ENCODE assay signal across 8 cellular contexts in the genomic region with DNA sequence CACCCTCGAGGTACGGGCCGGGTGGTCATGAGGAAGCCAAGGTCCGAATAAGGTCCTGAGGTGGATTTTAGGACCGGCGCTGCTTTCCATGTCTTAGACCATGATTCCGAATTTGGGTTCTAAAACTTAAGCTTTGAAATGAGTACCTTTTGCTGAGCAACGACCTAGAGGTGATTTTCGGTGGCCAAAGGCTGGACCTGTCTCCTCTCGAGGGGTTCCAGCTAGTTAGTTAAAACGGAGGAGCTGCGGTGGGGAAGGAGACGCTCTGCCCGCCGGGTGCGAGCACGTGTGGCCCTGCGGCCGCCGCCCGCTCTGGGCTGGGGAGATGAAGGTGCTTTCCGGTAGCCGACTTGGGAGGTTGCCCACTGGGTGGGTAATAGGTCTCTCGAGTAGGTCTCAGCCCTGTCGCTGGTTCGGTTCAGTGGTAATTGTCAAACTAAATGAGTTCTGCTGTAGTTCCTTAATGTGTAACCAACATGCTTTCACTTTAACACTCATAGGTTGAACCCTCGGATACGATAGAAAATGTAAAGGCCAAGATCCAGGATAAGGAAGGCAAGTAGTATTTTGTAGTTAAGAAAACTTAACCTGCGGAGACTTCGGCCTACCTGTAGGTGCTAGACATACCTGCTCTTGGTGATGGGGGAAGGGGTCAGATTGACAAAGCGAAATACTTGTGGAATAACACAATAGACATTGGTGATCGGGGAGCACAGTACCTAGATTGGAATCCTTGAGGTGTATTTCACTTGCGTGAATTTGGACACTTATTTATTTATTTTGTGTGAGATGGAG. TPM values are rescaled to one million over a fixed set of nuclear protein-coding genes. Genes with fewer than 3 reads are reported as not detected.
DNase-seq lines count a peak whose midpoint lies in the region; ATAC-seq and TF ChIP-seq lines count a peak whose summit lies in the region.

No MANE protein-coding gene starts in this region.

- peak overlapping the region; percentile 99 for H2AK9ac ChIP-seq in IMR-90 (replicated peaks; ENCODE audit: low read depth, low read length, poor library complexity)

- peak overlapping the region; percentile 65 for H4K5ac ChIP-seq in IMR-90 (ENCODE audit: low read depth, low read length)

- peak overlapping the region; percentile 93 for H2AK5ac ChIP-seq in IMR-90 (ENCODE audit: low read depth, low read length)

- H3K4me3 ChIP-seq in IMR-90 (ENCODE audit: insufficient read depth, low read depth, low read length) (peak overlapping the region; percentile 75), muscle layer of duodenum (ENCODE audit: low read depth in 1 of 2, low read length in 2 of 2) (peak overlapping the region; percentile 83 to 99), suprapubic skin (peak overlapping the region; percentile 77)

- H3K4me1 Mint-ChIP-seq in activated CD4-positive, alpha-beta memory T cell treated with anti-CD3 and anti-CD28 coated beads, Interleukin-2, amount 10 ng/mL, durations not matched to agents 7 days and 5 days, result peaks cover 62% of the 10 kb centered on the region
- H3K4me1 Mint-ChIP-seq in endothelial cell (ENCODE audit: unreplicated experiment), result peaks cover 40% of the 10 kb centered on the region

- TF ChIP-seq CTCF in IMR-90 (conservative IDR thresholded peaks at IDR 0.05; ENCODE audit: low read depth, low read length) (no peak), endothelial cell (IDR thresholded peaks at IDR 0.05; ENCODE audit: unreplicated experiment) (no peak), suprapubic skin (IDR thresholded peaks at IDR 0.05) (no peak)

- peak overlapping the region; percentile 83 for H4K91ac ChIP-seq in IMR-90 (ENCODE audit: insufficient read depth, low read depth, low read length)

- H3K27ac Mint-ChIP-seq in activated CD4-positive, alpha-beta memory T cell treated with anti-CD3 and anti-CD28 coated beads, Interleukin-2, amount 10 ng/mL, durations not matched to agents 7 days and 5 days, result peak overlapping the region; percentile 96
- H3K27ac Mint-ChIP-seq in endothelial cell (ENCODE audit: unreplicated experiment), result peak overlapping the region; percentile 99

- dilution Hi-C loops in IMR-90 (cut with HindIII; ENCODE audit: low sequenced_read_pairs, unreplicated experiment), result no loop called here

- BruUV-seq in IMR-90 (replicated peaks; lab: Mats Ljungman, UMichigan), result no TSS peak

- H3K14ac ChIP-seq in IMR-90 (replicated peaks; ENCODE audit: low read depth, low read length), result peak overlapping the region; percentile 98

- H3K79me1 ChIP-seq in IMR-90 (ENCODE audit: low read depth in 1 of 2, low read length in 2 of 2), result peaks cover 27 to 73% of the 10 kb centered on the region in 2 experiments

- H2BK5ac ChIP-seq in IMR-90 (ENCODE audit: low read depth, low read length, poor library complexity, severe bottlenecking), result peak overlapping the region; percentile 89

- peak; percentile 33 for ATAC-seq in GM19452 (IDR thresholded peaks at IDR 0.05; ENCODE audit: unreplicated experiment)
- peak; percentile 2; the same call in 1 of the 2 replicates for ATAC-seq in IMR-90 (ENCODE audit: low read depth)

- H3K27ac ChIP-seq in IMR-90 (ENCODE audit: insufficient read depth, low read length) (peak overlapping the region; percentile 94), muscle layer of duodenum (ENCODE audit: low read length) (peak overlapping the region; percentile 99), suprapubic skin (peak overlapping the region; percentile 96)

- H3K4me1 ChIP-seq in IMR-90 (ENCODE audit: control insufficient read depth, insufficient read depth, low read length), result peaks cover 3% of the 10 kb centered on the region; the same call in 1 of the 2 replicates
- H3K4me1 ChIP-seq in muscle layer of duodenum (ENCODE audit: control insufficient read depth in 1 of 2, insufficient read depth in 2 of 2, low read length in 2 of 2), result peaks cover 11 to 22% of the 10 kb centered on the region in 2 donors
- H3K4me1 ChIP-seq in suprapubic skin, result peaks cover 31% of the 10 kb centered on the region

- peaks cover 26% of the 10 kb centered on the region; the same call in 1 of the 2 replicates for H4K20me1 ChIP-seq in IMR-90 (ENCODE audit: insufficient read depth, low read length)

- TF ChIP-seq EP300 in suprapubic skin (IDR thresholded peaks at IDR 0.05), result no peak

- H2AFZ ChIP-seq in IMR-90 (replicated peaks; ENCODE audit: low read length, poor library complexity), result peak overlapping the region; percentile 88

- no peaks in the 10 kb centered on the region for H3K9me3 Mint-ChIP-seq in activated CD4-positive, alpha-beta memory T cell treated with anti-CD3 and anti-CD28 coated beads, Interleukin-2, amount 10 ng/mL, durations not matched to agents 7 days and 5 days
- H3K9me3 Mint-ChIP-seq in endothelial cell (ENCODE audit: unreplicated experiment), result no peaks in the 10 kb centered on the region

- DNase-seq in AG20443 (ENCODE audit: low spot score), result peak; percentile 52
- peak; percentile 21 for DNase-seq in IMR-90
- peak; percentile 55 for DNase-seq in activated CD4-positive, alpha-beta memory T cell treated with anti-CD3 and anti-CD28 coated beads, Interleukin-2, amount 10 ng/mL, durations not matched to agents 7 days and 5 days
- peak; percentile 29 for DNase-seq in endothelial cell (ENCODE audit: low spot score)
- peak in 1 of 2 donors; percentile 76 for DNase-seq in suprapubic skin (ENCODE audit: low spot score in 2 of 2)
- no peak for DNase-seq in NCI-H1092 (lab: John Stamatoyannopoulos, UW)

- H3K18ac ChIP-seq in IMR-90 (ENCODE audit: low read depth, low read length), result peak overlapping the region; percentile 49

- H3K9ac ChIP-seq in IMR-90 (ENCODE audit: low read depth, low read length), result peak overlapping the region; percentile 98

- H3K9me1 ChIP-seq in IMR-90 (ENCODE audit: insufficient read depth, low read length), result no peaks in the 10 kb centered on the region; the same call in 1 of the 2 replicates

- TF ChIP-seq RAD21 in IMR-90 (IDR thresholded peaks at IDR 0.05; ENCODE audit: low read length), result no peak

- peak overlapping the region; percentile 97 for H3K4me3 Mint-ChIP-seq in activated CD4-positive, alpha-beta memory T cell treated with anti-CD3 and anti-CD28 coated beads, Interleukin-2, amount 10 ng/mL, durations not matched to agents 7 days and 5 days
- peak overlapping the region; percentile 97 for H3K4me3 Mint-ChIP-seq in endothelial cell (ENCODE audit: unreplicated experiment)

- peak overlapping the region; percentile 96 for H3K23ac ChIP-seq in IMR-90 (ENCODE audit: low read depth, low read length)

- peak overlapping the region; percentile 40 for H2BK120ac ChIP-seq in IMR-90 (ENCODE audit: low read depth, low read length)

- CTCF ChIA-PET in IMR-90 (lab: Yijun Ruan, JAX), result no interaction called here
- CTCF ChIA-PET in activated CD4-positive, alpha-beta memory T cell treated with anti-CD3 and anti-CD28 coated beads, Interleukin-2, amount 10 ng/mL, durations not matched to agents 7 days and 5 days (lab: Charles Lee), result interaction anchor here (1.0 to 1.5 kb wide), 2 partner anchors 10 to 37 kb away, joined by 3 to 4 read pairs; no protein-coding TSS in a partner anchor

- H3K36me3 Mint-ChIP-seq in activated CD4-positive, alpha-beta memory T cell treated with anti-CD3 and anti-CD28 coated beads, Interleukin-2, amount 10 ng/mL, durations not matched to agents 7 days and 5 days (ENCODE audit: low read depth), result peaks cover 59% of the 10 kb centered on the region
- peaks cover 21% of the 10 kb centered on the region for H3K36me3 Mint-ChIP-seq in endothelial cell (ENCODE audit: low read depth, unreplicated experiment)

- H3K9me3 ChIP-seq in IMR-90 (ENCODE audit: control insufficient read depth, insufficient read depth, low read length) (no peaks in the 10 kb centered on the region), muscle layer of duodenum (ENCODE audit: control insufficient read depth in 1 of 2, low read length in 2 of 2) (no peaks in the 10 kb centered on the region), suprapubic skin (no peaks in the 10 kb centered on the region)

- peak overlapping the region; percentile 100 for H3K56ac ChIP-seq in IMR-90 (ENCODE audit: extremely low read depth, insufficient read depth, low read length)

- H3K27me3 ChIP-seq in IMR-90 (ENCODE audit: control insufficient read depth, insufficient read depth, low read length), result no peaks in the 10 kb centered on the region
- no peaks in the 10 kb centered on the region for H3K27me3 ChIP-seq in muscle layer of duodenum (ENCODE audit: low read depth, low read length)
- no peaks in the 10 kb centered on the region for H3K27me3 ChIP-seq in suprapubic skin

- peak overlapping the region; percentile 96 for H4K8ac ChIP-seq in IMR-90 (ENCODE audit: low read depth in 2 of 2, low read length in 2 of 2)

- POLR2A ChIA-PET in IMR-90 (lab: Charles Lee; ENCODE audit: unreplicated experiment), result interaction anchor here (0.6 kb wide), 2 partner anchors 9 to 13 kb away, joined by 4 read pairs; no protein-coding TSS in a partner anchor
- POLR2A ChIA-PET in activated CD4-positive, alpha-beta memory T cell treated with anti-CD3 and anti-CD28 coated beads, Interleukin-2, amount 10 ng/mL, durations not matched to agents 7 days and 5 days (lab: Charles Lee), result interaction anchor here (0.5 to 1.5 kb wide), 15 partner anchors 10 to 1126 kb away, joined by 3 to 52 read pairs (median 5); partner anchors contain the start of genes CCDC88A, CFAP36, MTIF2 and PPP4R3B

- WGBS in IMR-90 (ENCODE audit: extremely low coverage in 2 of 2, insufficient read length in 1 of 2), 2 experiments, result 25% methylated on average over 7 of the region's 33 CpGs; no CpG with 5 or more reads in 1 of the 2 experiments
- WGBS in suprapubic skin, result 6% methylated on average over 21 of the region's 33 CpGs

- H3K27me3 Mint-ChIP-seq in activated CD4-positive, alpha-beta memory T cell treated with anti-CD3 and anti-CD28 coated beads, Interleukin-2, amount 10 ng/mL, durations not matched to agents 7 days and 5 days, result no peaks in the 10 kb centered on the region
- H3K27me3 Mint-ChIP-seq in endothelial cell (ENCODE audit: unreplicated experiment), result peaks cover 14% of the 10 kb centered on the region

- in situ Hi-C loops in IMR-90 (cut with MboI; ENCODE audit: low sequenced_read_pairs), result no loop called here

- H3K36me3 ChIP-seq in IMR-90 (ENCODE audit: control insufficient read depth, insufficient read depth, low read length) (peaks cover 26% of the 10 kb centered on the region), muscle layer of duodenum (ENCODE audit: control insufficient read depth in 1 of 2, insufficient read depth in 2 of 2, low read length in 2 of 2) (peaks cover 34 to 36% of the 10 kb centered on the region in 2 donors), suprapubic skin (peaks cover 39% of the 10 kb centered on the region)

- no peak overlapping the region for H2BK15ac ChIP-seq in IMR-90 (ENCODE audit: low read depth, low read length)

- no peak overlapping the region for H2BK20ac ChIP-seq in IMR-90 (ENCODE audit: low read depth, low read length)

- H3K4ac ChIP-seq in IMR-90 (ENCODE audit: low read depth, low read length), result peak overlapping the region; percentile 95

- peak overlapping the region; percentile 80 for H3K4me2 ChIP-seq in IMR-90 (ENCODE audit: low read depth, low read length)

- intact Hi-C loops in IMR-90 (cut with micrococcal nuclease), result loop anchor here (2.0 to 5.0 kb wide), 2 partner anchors 131 to 184 kb away; no protein-coding TSS in a partner anchor

- TF ChIP-seq POLR2A in IMR-90 (IDR thresholded peaks at IDR 0.05; ENCODE audit: low read depth, low read length), result no peak
- TF ChIP-seq POLR2A in suprapubic skin (IDR thresholded peaks at IDR 0.05), result no peak

RNA-seq across cellular contexts. Expression of gene RPS27A, which starts 0.6 kb away (rescaled TPM):
- 496 and 1,448 TPM in 2 replicates for total RNA-seq in IMR-90 (2012; rRNA removed)
- polyA plus RNA-seq in IMR-90 (2012; rRNA removed), result 1,344 and 1,421 TPM in 2 replicates
- polyA plus RNA-seq in IMR-90 (2012; cell fraction: cytosol; rRNA removed), result 503 and 1,026 TPM in 2 replicates
- polyA plus RNA-seq in IMR-90 (2012; cell fraction: nucleus; rRNA removed; ENCODE audit: low replicate concordance), result 81.5 and 788 TPM in 2 replicates
- 100 to 1,000 TPM; 869 to 878 TPM for total RNA-seq in activated CD4-positive, alpha-beta memory T cell treated with anti-CD3 and anti-CD28 coated beads, Interleukin-2, amount 10 ng/mL, durations not matched to agents 7 days and 5 days
- 1,292 TPM for total RNA-seq in endothelial cell (ENCODE audit: unreplicated experiment)
- 1,000 to 10,000 TPM in 3 of 4 donors, 100 to 1,000 TPM in 1; 888 to 1,822 (median 1,618) TPM for total RNA-seq in suprapubic skin

RNA-seq across cellular contexts. Expression of gene CLHC1, which starts 1.0 kb away (rescaled TPM):
- total RNA-seq in IMR-90 (2012; rRNA removed), result 2.3 and 4.7 TPM in 2 replicates
- 4.1 and 5.3 TPM in 2 replicates for polyA plus RNA-seq in IMR-90 (2012; rRNA removed)
- polyA plus RNA-seq in IMR-90 (2012; cell fraction: cytosol; rRNA removed), result 0.16 and 0.27 TPM in 2 replicates
- 2.9 and 17.4 TPM in 2 replicates for polyA plus RNA-seq in IMR-90 (2012; cell fraction: nucleus; rRNA removed; ENCODE audit: low replicate concordance)
- total RNA-seq in activated CD4-positive, alpha-beta memory T cell treated with anti-CD3 and anti-CD28 coated beads, Interleukin-2, amount 10 ng/mL, durations not matched to agents 7 days and 5 days, result 1 to 10 TPM; 7.5 to 8.3 TPM
- 20.2 TPM for total RNA-seq in endothelial cell (ENCODE audit: unreplicated experiment)
- 10 to 100 TPM in 1 of 4 donors, 1 to 10 TPM in 3; 2.5 to 12.7 (median 5.9) TPM for total RNA-seq in suprapubic skin

RNA-seq across cellular contexts. Expression of gene MTIF2, which starts 36.0 kb away (rescaled TPM):
- total RNA-seq in IMR-90 (2012; rRNA removed), result 22.6 and 33.3 TPM in 2 replicates
- 9.5 and 10.8 TPM in 2 replicates for polyA plus RNA-seq in IMR-90 (2012; rRNA removed)
- 2.1 and 3.2 TPM in 2 replicates for polyA plus RNA-seq in IMR-90 (2012; cell fraction: cytosol; rRNA removed)
- 7.4 and 13.7 TPM in 2 replicates for polyA plus RNA-seq in IMR-90 (2012; cell fraction: nucleus; rRNA removed; ENCODE audit: low replicate concordance)
- 10 to 100 TPM; 25.6 to 26.5 TPM for total RNA-seq in activated CD4-positive, alpha-beta memory T cell treated with anti-CD3 and anti-CD28 coated beads, Interleukin-2, amount 10 ng/mL, durations not matched to agents 7 days and 5 days
- total RNA-seq in endothelial cell (ENCODE audit: unreplicated experiment), result 22.9 TPM
- 10 to 100 TPM; 12.1 to 25.6 (median 17.6) TPM for total RNA-seq in suprapubic skin
